ENCODE assay signal across 9 cellular contexts in the genomic region with DNA sequence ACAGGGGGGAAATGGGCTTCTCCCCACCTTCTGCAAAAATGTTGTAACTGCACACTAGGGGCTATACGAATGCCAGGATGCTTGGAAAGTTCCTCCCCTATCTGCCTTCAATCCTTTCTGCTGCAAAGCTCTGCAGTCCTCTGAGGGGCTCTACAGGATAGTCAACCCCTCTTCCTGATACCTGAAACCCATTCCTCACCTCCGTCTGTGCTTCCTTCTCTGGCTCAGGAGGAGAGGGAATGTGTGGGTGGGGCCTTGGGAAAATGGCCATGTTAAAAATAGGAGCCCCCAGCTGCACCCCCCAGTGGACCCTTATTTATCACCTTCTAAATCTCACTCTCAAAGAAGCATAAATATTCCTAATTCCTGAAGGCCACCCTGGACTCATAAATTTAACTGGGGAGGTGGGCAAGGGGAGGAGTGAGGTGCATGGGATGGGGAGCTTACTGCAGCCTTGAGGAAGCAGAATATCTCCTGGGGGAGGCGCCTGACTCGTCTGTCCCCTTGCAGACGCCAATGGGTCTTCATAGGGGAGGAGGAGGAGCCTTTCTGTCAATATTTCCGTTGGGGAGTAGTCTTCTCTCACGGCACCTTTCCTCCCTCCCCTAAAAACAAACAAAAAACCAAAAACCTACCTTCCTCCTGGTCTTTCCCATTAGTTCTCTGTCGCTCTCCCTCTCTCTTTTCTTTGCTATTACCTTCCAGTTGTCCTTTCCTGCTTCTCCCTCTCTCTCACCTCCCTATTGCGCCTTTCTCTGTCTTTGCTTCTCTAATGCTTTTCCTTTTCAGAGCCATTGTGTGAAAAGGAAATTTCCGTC. TPM values are rescaled to one million over a fixed set of nuclear protein-coding genes. Genes with fewer than 3 reads are reported as not detected.
DNase-seq lines count a peak whose midpoint lies in the region; ATAC-seq and TF ChIP-seq lines count a peak whose summit lies in the region.
"Had no signal": no experiment of that assay in that cellular context is flagged by ENCODE, and none has a peak within 500 bp of the region (broad histone marks: within the 10 kb centered on the region; RNA-seq: fewer than 3 reads in every experiment).

No MANE protein-coding gene starts in this region.

- H3K36me3 Mint-ChIP-seq in activated naive CD4-positive, alpha-beta T cell treated with anti-CD3 and anti-CD28 coated beads, Interleukin-2, amount 10 ng/mL, durations not matched to agents 7 days and 5 days, result no peaks in the 10 kb centered on the region
- no peaks in the 10 kb centered on the region for H3K36me3 Mint-ChIP-seq in activated T-helper 17 cell treated with anti-CD3 and anti-CD28 coated beads, Interleukin-2, amount 50 U/mL, for 72 hours (ENCODE audit: low read depth)

- H3K9me3 Mint-ChIP-seq in activated naive CD4-positive, alpha-beta T cell treated with anti-CD3 and anti-CD28 coated beads, Interleukin-2, amount 10 ng/mL, durations not matched to agents 7 days and 5 days, result no peaks in the 10 kb centered on the region
- H3K9me3 Mint-ChIP-seq in activated T-helper 17 cell treated with anti-CD3 and anti-CD28 coated beads, Interleukin-2, amount 50 U/mL, for 72 hours, result no peaks in the 10 kb centered on the region

- WGBS in suprapubic skin, result 20% methylated on average over 10 of the region's 10 CpGs

- no peaks in the 10 kb centered on the region for H3K9me3 ChIP-seq in right atrium auricular region
- no peaks in the 10 kb centered on the region for H3K9me3 ChIP-seq in iPS-18c (ENCODE audit: control insufficient read depth, insufficient read depth, low read length)
- H3K9me3 ChIP-seq in suprapubic skin, result no peaks in the 10 kb centered on the region

- intact Hi-C loops in Right ventricle myocardium inferior (cut with DNase I), result loop anchor here (2.0 kb wide), 1 partner anchor 19 kb away; no protein-coding TSS in a partner anchor

- peaks cover 20% of the 10 kb centered on the region for H3K4me1 Mint-ChIP-seq in activated naive CD4-positive, alpha-beta T cell treated with anti-CD3 and anti-CD28 coated beads, Interleukin-2, amount 10 ng/mL, durations not matched to agents 7 days and 5 days
- H3K4me1 Mint-ChIP-seq in activated T-helper 17 cell treated with anti-CD3 and anti-CD28 coated beads, Interleukin-2, amount 50 U/mL, for 72 hours, result peaks cover 5% of the 10 kb centered on the region

- no peak for ATAC-seq in Right ventricle myocardium inferior
- no peak for ATAC-seq in activated T-helper 17 cell treated with anti-CD3 and anti-CD28 coated beads, Interleukin-2, amount 50 U/mL, for 72 hours (replicated peaks)

- H3K4me3 ChIP-seq in right atrium auricular region (peak overlapping the region; percentile 56 to 67), iPS-18c (ENCODE audit: insufficient read depth, low read depth, low read length) (peak overlapping the region; percentile 86), suprapubic skin (peak overlapping the region; percentile 64)

- no peaks in the 10 kb centered on the region for H3K27me3 ChIP-seq in right atrium auricular region
- no peaks in the 10 kb centered on the region for H3K27me3 ChIP-seq in suprapubic skin

- CTCF ChIA-PET in activated naive CD4-positive, alpha-beta T cell treated with anti-CD3 and anti-CD28 coated beads, Interleukin-2, amount 10 ng/mL, durations not matched to agents 7 days and 5 days (lab: Charles Lee), result interaction anchor here (1.3 to 8.3 kb wide), 6 partner anchors 10 to 143 kb away, joined by 5 to 125 read pairs (median 32); no protein-coding TSS in a partner anchor

- no peak for TF ChIP-seq POLR2A in suprapubic skin (IDR thresholded peaks at IDR 0.05)

- H3K4me1 ChIP-seq in right atrium auricular region (peaks cover 0 to 36% of the 10 kb centered on the region in 2 donors), suprapubic skin (peaks cover 41% of the 10 kb centered on the region)

- H3K4me3 Mint-ChIP-seq in activated naive CD4-positive, alpha-beta T cell treated with anti-CD3 and anti-CD28 coated beads, Interleukin-2, amount 10 ng/mL, durations not matched to agents 7 days and 5 days, result no peak overlapping the region
- H3K4me3 Mint-ChIP-seq in activated T-helper 17 cell treated with anti-CD3 and anti-CD28 coated beads, Interleukin-2, amount 50 U/mL, for 72 hours, result no peak overlapping the region

- peaks cover 6% of the 10 kb centered on the region for H3K27me3 Mint-ChIP-seq in activated naive CD4-positive, alpha-beta T cell treated with anti-CD3 and anti-CD28 coated beads, Interleukin-2, amount 10 ng/mL, durations not matched to agents 7 days and 5 days
- no peaks in the 10 kb centered on the region for H3K27me3 Mint-ChIP-seq in activated T-helper 17 cell treated with anti-CD3 and anti-CD28 coated beads, Interleukin-2, amount 50 U/mL, for 72 hours

- no peak for TF ChIP-seq EP300 in suprapubic skin (IDR thresholded peaks at IDR 0.05)

- no peaks in the 10 kb centered on the region for H3K36me3 ChIP-seq in right atrium auricular region
- no peaks in the 10 kb centered on the region for H3K36me3 ChIP-seq in suprapubic skin

- no peak overlapping the region for H3K27ac Mint-ChIP-seq in activated naive CD4-positive, alpha-beta T cell treated with anti-CD3 and anti-CD28 coated beads, Interleukin-2, amount 10 ng/mL, durations not matched to agents 7 days and 5 days
- H3K27ac Mint-ChIP-seq in activated T-helper 17 cell treated with anti-CD3 and anti-CD28 coated beads, Interleukin-2, amount 50 U/mL, for 72 hours, result no peak overlapping the region

- no peak for DNase-seq in right atrium auricular region (ENCODE audit: low spot score)
- no peak for DNase-seq in Right ventricle myocardium inferior (ENCODE audit: missing footprints)
- DNase-seq in NCI-H2227 (lab: John Stamatoyannopoulos, UW; ENCODE audit: unreplicated experiment), result peak; percentile 43
- DNase-seq in activated naive CD4-positive, alpha-beta T cell treated with anti-CD3 and anti-CD28 coated beads, Interleukin-2, amount 10 ng/mL, durations not matched to agents 7 days and 5 days, result peak; percentile 79
- DNase-seq in suprapubic skin (ENCODE audit: low spot score in 2 of 2), result no peak
- DNase-seq in A172 (ENCODE audit: low spot score), result no peak

- TF ChIP-seq CTCF in right atrium auricular region (IDR thresholded peaks at IDR 0.05) (no peak), suprapubic skin (IDR thresholded peaks at IDR 0.05) (no peak)

- H3K27ac ChIP-seq in right atrium auricular region (peak overlapping the region; percentile 86 to 90), suprapubic skin (peak overlapping the region; percentile 90)

RNA-seq across cellular contexts. Expression of a gene that starts 6.3 kb away (rescaled TPM):
- under 1 TPM in 1 of 2 donors, not detected in 1; 0.43 TPM for total RNA-seq in right atrium auricular region
- 0.22 TPM for total RNA-seq in Right ventricle myocardium inferior
- 1 to 10 TPM in 1 of 4 donors, under 1 TPM in 3; 0.38 to 1.7 (median 0.73) TPM for total RNA-seq in suprapubic skin
- total RNA-seq in activated T-helper 17 cell treated with anti-CD3 and anti-CD28 coated beads, Interleukin-2, amount 50 U/mL, for 72 hours, result 1 to 10 TPM in 1 of 2 donors, under 1 TPM in 1; 0.24 to 2.2 TPM
- total RNA-seq in A172 (2014; rRNA removed; shearing (Covaris generic)), result not detected in 2 replicates
- total RNA-seq: glomerular endothelial cell had no signal

RNA-seq across cellular contexts. Expression of a gene that starts 26.5 kb away (rescaled TPM):
- total RNA-seq in right atrium auricular region (10 to 100 TPM in 1 of 2 donors, 1 to 10 TPM in 1; 6.7 to 12.7 TPM), Right ventricle myocardium inferior (11.6 TPM), suprapubic skin (100 to 1,000 TPM in 3 of 4 donors, 10 to 100 TPM in 1; 99.5 to 134 (median 113) TPM)
- total RNA-seq in activated T-helper 17 cell treated with anti-CD3 and anti-CD28 coated beads, Interleukin-2, amount 50 U/mL, for 72 hours, result 1 to 10 TPM in 1 of 2 donors, under 1 TPM in 1; 0.48 to 2.6 TPM
- total RNA-seq in A172 (2014; rRNA removed; shearing (Covaris generic)), result 1.3 and 5.3 TPM in 2 replicates

RNA-seq across cellular contexts. Expression of a gene that starts 33.1 kb away (rescaled TPM):
- total RNA-seq in right atrium auricular region (100 to 1,000 TPM in 1 of 2 donors, 10 to 100 TPM in 1; 79.2 to 154 TPM), Right ventricle myocardium inferior (130 TPM), suprapubic skin (10 to 100 TPM; 70.9 to 89.0 (median 77.6) TPM)
- total RNA-seq in activated T-helper 17 cell treated with anti-CD3 and anti-CD28 coated beads, Interleukin-2, amount 50 U/mL, for 72 hours, result 10 to 100 TPM; 75.4 to 86.8 TPM
- total RNA-seq in A172 (2014; rRNA removed; shearing (Covaris generic)), result 209 and 243 TPM in 2 replicates

RNA-seq across cellular contexts. Expression of a gene that starts 57.2 kb away (rescaled TPM):
- 1 to 10 TPM; 1.1 to 2.9 TPM for total RNA-seq in right atrium auricular region
- 1.1 TPM for total RNA-seq in Right ventricle myocardium inferior
- total RNA-seq in suprapubic skin, result 1 to 10 TPM; 1.4 to 8.6 (median 6.3) TPM
- total RNA-seq in activated T-helper 17 cell treated with anti-CD3 and anti-CD28 coated beads, Interleukin-2, amount 50 U/mL, for 72 hours, result not detected
- 0.17 TPM in 1 of 2 replicates, not detected in the other for total RNA-seq in A172 (2014; rRNA removed; shearing (Covaris generic))
- total RNA-seq: glomerular endothelial cell had no signal

Comparison
In these comparisons a context has a peak if more than half of its experiments do, and no peak if none do; other contexts are left out.
1. DNase-seq: peak in NCI-H2227 (single experiment) and activated naive CD4-positive, alpha-beta T cell treated with anti-CD3 and anti-CD28 coated beads, Interleukin-2, amount 10 ng/mL, durations not matched to agents 7 days and 5 days (single experiment); none in right atrium auricular region (single experiment), Right ventricle myocardium inferior (single experiment), suprapubic skin (0 of 2) and A172 (single experiment).
2. Peak in every context shown above with its lines, with median percentiles within 50 percentile points of each other: H3K4me3 ChIP-seq.